ENCODE assay signal across 8 cellular contexts in the genomic region with DNA sequence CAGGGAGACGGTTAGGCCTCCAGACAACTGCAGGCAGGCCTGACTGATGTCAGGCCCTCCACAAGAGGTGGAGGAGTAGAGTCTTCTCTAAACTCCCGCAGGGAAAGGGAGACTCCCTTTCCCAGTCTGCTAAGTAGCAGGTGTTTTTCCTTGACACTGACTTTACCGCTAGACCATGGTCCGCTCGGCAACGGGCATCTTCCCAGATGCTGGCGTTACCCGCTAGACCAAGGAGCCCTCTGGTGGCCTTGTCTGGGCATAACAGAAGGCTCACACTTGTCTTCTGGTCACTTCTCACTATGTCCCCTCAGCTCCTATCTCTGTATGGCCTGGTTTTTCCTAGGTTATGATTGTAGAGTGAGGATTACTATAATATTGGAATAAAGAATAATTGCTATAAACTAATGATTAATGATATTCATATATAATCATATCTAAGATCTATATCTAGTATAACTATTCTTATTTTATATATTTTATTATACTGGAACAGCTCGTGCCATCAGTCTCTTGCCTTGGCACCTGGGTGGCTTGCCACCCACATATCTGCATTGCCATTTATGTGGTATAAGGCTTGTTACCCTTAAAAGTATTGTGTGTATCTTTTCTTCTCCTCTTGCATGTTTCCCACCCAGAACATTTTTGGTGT. TPM values are rescaled to one million over a fixed set of nuclear protein-coding genes. Genes with fewer than 3 reads are reported as not detected.
A peak's percentile ranks its signal among the peaks of the same experiment; 100 is the strongest.
DNase-seq lines count a peak whose midpoint lies in the region; ATAC-seq and TF ChIP-seq lines count a peak whose summit lies in the region.
"Not testable (repeated sequence)": the region's sequence is repeated elsewhere in the genome, so short reads cannot be mapped to it uniquely, and the experiment has no call there.

No MANE protein-coding gene starts in this region.

- H3K4me3 ChIP-seq in Caco-2 (ENCODE audit: low read depth, low read length); MG63: not testable (repeated sequence)

- H3K9me3 ChIP-seq in Caco-2 = not testable (repeated sequence)
- peaks cover 16% of the 10 kb centered on the region for H3K9me3 ChIP-seq in MG63

- DNase-seq in Caco-2 (peak; percentile 45 to 54), MG63 (peak; percentile 64), OCI-M1 (lab: John Stamatoyannopoulos, UW) (peak; percentile 61), cerebellar cortex (ENCODE audit: low spot score) (peak; percentile 77), iPS DF 4.7 (ENCODE audit: extremely low read depth, low spot score) (peak; percentile 28), posterior vena cava (ENCODE audit: low spot score) (peak; percentile 90)
- peak; percentile 74 for DNase-seq in activated CD8-positive, alpha-beta memory T cell treated with anti-CD3 and anti-CD28 coated beads, Interleukin-2, amount 10 ng/mL, durations not matched to agents 7 days and 5 days

- not testable (repeated sequence) for H3K27me3 Mint-ChIP-seq in Caco-2 (ENCODE audit: insufficient read depth, unreplicated experiment); activated CD8-positive, alpha-beta memory T cell treated with anti-CD3 and anti-CD28 coated beads, Interleukin-2, amount 10 ng/mL, durations not matched to agents 7 days and 5 days; stimulated activated memory B cell treated with anti-CD40 and anti-IgM and Interleukin-4, amounts not matched to agents 10 μg/mL and 1 μg/mL and 100 μg/mL, for 72 hours

- H3K27me3 ChIP-seq in Caco-2 (replicated peaks; ENCODE audit: control insufficient read depth, insufficient read depth, low read length); MG63: not testable (repeated sequence)

- peak; percentile 24 to 43 for TF ChIP-seq CTCF in Caco-2 (IDR thresholded peaks at IDR 0.05; ENCODE audit: insufficient read depth in 1 of 2, low read depth in 1 of 2, low read length in 1 of 2, severe bottlenecking in 1 of 2, unreplicated experiment in 1 of 2)

- H3K36me3 Mint-ChIP-seq in Caco-2 (ENCODE audit: insufficient read depth, unreplicated experiment); activated CD8-positive, alpha-beta memory T cell treated with anti-CD3 and anti-CD28 coated beads, Interleukin-2, amount 10 ng/mL, durations not matched to agents 7 days and 5 days; stimulated activated memory B cell treated with anti-CD40 and anti-IgM and Interleukin-4, amounts not matched to agents 10 μg/mL and 1 μg/mL and 100 μg/mL, for 72 hours: not testable (repeated sequence)

- POLR2A ChIA-PET in Caco-2 (lab: Charles Lee) = not testable (repeated sequence)

- CTCF ChIA-PET in Caco-2 (lab: Charles Lee) = not testable (repeated sequence)
- CTCF ChIA-PET in activated CD8-positive, alpha-beta memory T cell treated with anti-CD3 and anti-CD28 coated beads, Interleukin-2, amount 10 ng/mL, durations not matched to agents 7 days and 5 days (lab: Charles Lee) = interaction anchor here (0.7 to 2.7 kb wide), 6 partner anchors 87 to 427 kb away, joined by 3 to 13 read pairs (median 4); a partner anchor contains a TSS

- ATAC-seq in activated CD8-positive, alpha-beta memory T cell treated with anti-CD3 and anti-CD28 coated beads, Interleukin-2, amount 10 ng/mL, durations not matched to agents 7 days and 5 days; stimulated activated memory B cell treated with anti-CD40 and anti-IgM and Interleukin-4, amounts not matched to agents 10 μg/mL and 1 μg/mL and 100 μg/mL, for 72 hours: not testable (repeated sequence)

- not testable (repeated sequence) for H3K36me3 ChIP-seq in Caco-2 (ENCODE audit: control insufficient read depth, insufficient read depth, low read length); MG63

- not testable (repeated sequence) for H3K4me1 Mint-ChIP-seq in Caco-2 (ENCODE audit: low read depth, unreplicated experiment); activated CD8-positive, alpha-beta memory T cell treated with anti-CD3 and anti-CD28 coated beads, Interleukin-2, amount 10 ng/mL, durations not matched to agents 7 days and 5 days; stimulated activated memory B cell treated with anti-CD40 and anti-IgM and Interleukin-4, amounts not matched to agents 10 μg/mL and 1 μg/mL and 100 μg/mL, for 72 hours

- intact Hi-C loops in Caco-2 (cut with micrococcal nuclease; ENCODE audit: unreplicated experiment) = not testable (repeated sequence)
- intact Hi-C loops in posterior vena cava (cut with DNase I) = loop anchor here in 1 of 2 donors (2.0 kb wide), 1 partner anchor 426 kb away; no protein-coding TSS in a partner anchor

- H3K4me3 Mint-ChIP-seq in Caco-2 (ENCODE audit: unreplicated experiment); activated CD8-positive, alpha-beta memory T cell treated with anti-CD3 and anti-CD28 coated beads, Interleukin-2, amount 10 ng/mL, durations not matched to agents 7 days and 5 days: not testable (repeated sequence)
- H3K4me3 Mint-ChIP-seq in stimulated activated memory B cell treated with anti-CD40 and anti-IgM and Interleukin-4, amounts not matched to agents 10 μg/mL and 1 μg/mL and 100 μg/mL, for 72 hours = peak overlapping the region; percentile 44

- not testable (repeated sequence) for BruUV-seq in Caco-2 (replicated peaks; lab: Mats Ljungman, UMichigan)

- peaks cover 27% of the 10 kb centered on the region for H3K9me3 Mint-ChIP-seq in Caco-2 (ENCODE audit: unreplicated experiment)
- H3K9me3 Mint-ChIP-seq in activated CD8-positive, alpha-beta memory T cell treated with anti-CD3 and anti-CD28 coated beads, Interleukin-2, amount 10 ng/mL, durations not matched to agents 7 days and 5 days (ENCODE audit: low read depth); stimulated activated memory B cell treated with anti-CD40 and anti-IgM and Interleukin-4, amounts not matched to agents 10 μg/mL and 1 μg/mL and 100 μg/mL, for 72 hours: not testable (repeated sequence)

- not testable (repeated sequence) for H3K27ac Mint-ChIP-seq in Caco-2 (ENCODE audit: unreplicated experiment); activated CD8-positive, alpha-beta memory T cell treated with anti-CD3 and anti-CD28 coated beads, Interleukin-2, amount 10 ng/mL, durations not matched to agents 7 days and 5 days; stimulated activated memory B cell treated with anti-CD40 and anti-IgM and Interleukin-4, amounts not matched to agents 10 μg/mL and 1 μg/mL and 100 μg/mL, for 72 hours

- not testable (repeated sequence) for H3K4me1 ChIP-seq in Caco-2

RNA-seq across cellular contexts. Expression of a gene that starts 58.5 kb away (rescaled TPM):
- total RNA-seq in Caco-2 (2022) (6.3 and 7.5 TPM in 2 replicates), posterior vena cava (1 to 10 TPM; 4.2 to 4.5 TPM)
- total RNA-seq in MG63 (2014; rRNA removed; shearing (Covaris generic); ENCODE audit: low replicate concordance) = 2.0 and 8.2 TPM in 2 replicates
- total RNA-seq in activated CD8-positive, alpha-beta memory T cell treated with anti-CD3 and anti-CD28 coated beads, Interleukin-2, amount 10 ng/mL, durations not matched to agents 7 days and 5 days = 10 to 100 TPM; 10.8 to 18.6 TPM

Comparison
In these comparisons a context has a peak if more than half of its experiments do, and no peak if none do; other contexts are left out.
1. DNase-seq: peak in every context shown above with its lines; median percentile 90 in posterior vena cava; 77 in cerebellar cortex; 74 in activated CD8-positive, alpha-beta memory T cell treated with anti-CD3 and anti-CD28 coated beads, Interleukin-2, amount 10 ng/mL, durations not matched to agents 7 days and 5 days; 64 in MG63; 61 in OCI-M1; 50 in Caco-2; 28 in iPS DF 4.7.